Comparison of ENCODE assay signal across 1 cellular context in the genomic region with DNA sequence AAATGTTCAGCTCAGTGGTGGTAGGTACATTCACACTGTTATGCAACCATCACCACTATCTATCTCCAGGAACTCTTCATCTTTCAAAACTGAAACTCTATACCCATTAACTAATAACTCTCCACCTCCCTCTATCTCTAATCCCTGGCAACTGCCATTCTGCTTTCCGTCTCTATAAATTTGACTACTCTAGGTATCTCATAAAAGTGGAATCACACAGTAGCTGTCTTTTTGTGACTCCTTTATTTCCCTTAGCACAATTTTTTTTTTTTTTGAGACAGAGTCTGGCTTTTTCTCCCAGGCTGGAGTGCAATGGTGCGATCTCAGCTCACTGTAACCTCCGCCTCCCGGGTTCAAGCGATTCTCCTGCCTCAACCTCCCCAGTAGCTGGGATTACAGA.
A peak's percentile ranks its signal among the peaks of the same experiment; 100 is the strongest.
TF ChIP-seq lines count a peak whose summit lies in the region.

No MANE protein-coding gene starts in this region.

TF ChIP-seq in HEK293, 187 proteins besides CTCF, POLR2A, EP300 and RAD21:
- TF ChIP-seq, protein P1, sequence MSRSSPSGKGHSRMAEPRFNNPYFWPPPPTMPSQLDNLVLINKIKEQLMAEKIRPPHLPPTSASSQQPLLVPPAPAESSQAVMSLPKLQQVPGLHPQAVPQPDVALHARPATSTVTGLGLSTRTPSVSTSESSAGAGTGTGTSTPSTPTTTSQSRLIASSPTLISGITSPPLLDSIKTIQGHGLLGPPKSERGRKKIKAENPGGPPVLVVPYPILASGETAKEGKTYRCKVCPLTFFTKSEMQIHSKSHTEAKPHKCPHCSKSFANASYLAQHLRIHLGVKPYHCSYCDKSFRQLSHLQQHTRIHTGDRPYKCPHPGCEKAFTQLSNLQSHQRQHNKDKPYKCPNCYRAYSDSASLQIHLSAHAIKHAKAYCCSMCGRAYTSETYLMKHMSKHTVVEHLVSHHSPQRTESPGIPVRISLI (tag by site-specific recombination; IDR thresholded peaks at IDR 0.05), result peak; percentile 75; the same call in 1 of the 2 replicates
- peak; percentile 67 for TF ChIP-seq OSR2 (tag by site-specific recombination; IDR thresholded peaks at IDR 0.05)
- TF ChIP-seq ZEB2 (tag by site-specific recombination; IDR thresholded peaks at IDR 0.05), result peak; percentile 12; the same call in 1 of the 2 replicates
- peak; percentile 43 for TF ChIP-seq WT1 (tag by site-specific recombination; IDR thresholded peaks at IDR 0.05)
- TF ChIP-seq ZBTB17 (tag by site-specific recombination; IDR thresholded peaks at IDR 0.05), result peak; percentile 30; the same call in 1 of the 2 replicates
- peak; percentile 26; the same call in 1 of the 2 replicates for TF ChIP-seq KLF8 (tag by site-specific recombination; IDR thresholded peaks at IDR 0.05)
- TF ChIP-seq FEZF1 (tag by site-specific recombination; IDR thresholded peaks at IDR 0.05), result peak; percentile 57
